In genomic region chr17:48997103-48997826, GRCh38 we compare ENCODE assay signal across 8 cellular contexts. TPM values are rescaled to one million over a fixed set of nuclear protein-coding genes. Genes with fewer than 3 reads are reported as not detected.
DNase-seq lines count a peak whose midpoint lies in the region; ATAC-seq and TF ChIP-seq lines count a peak whose summit lies in the region.

Gene IGF2BP1, plus strand, starts transcription at chr17:48997385. Its CDS starts 361 bp downstream, at chr17:48997746.

- peak within 1 kb of the TSS; percentile 100 for H3K27ac ChIP-seq in HEK293 (ENCODE audit: extremely low read depth, low read depth, low read length)
- no peak within 1 kb of the TSS for H3K27ac ChIP-seq in breast epithelium

- intact Hi-C loops in breast epithelium (cut with DNase I; ENCODE audit: low total_unique reads): no loop called here

- H3K4me1 ChIP-seq in HEK293 (ENCODE audit: control insufficient read depth, insufficient read depth, low read length): peaks cover 27% of the 10 kb centered on the region
- peaks cover 0 to 4% of the 10 kb centered on the region in 2 donors for H3K4me1 ChIP-seq in breast epithelium

- POLR2A ChIA-PET in HEK293 (lab: Yijun Ruan, JAX): interaction anchor here (0.7 to 5.6 kb wide), 21 partner anchors 10 to 410 kb away, joined by 3 to 47 read pairs (median 10); partner anchors contain the start of genes ATP5MC1, SNF8, TTLL6 and UBE2Z

- no peak for TF ChIP-seq CTCF in AG09309 (IDR thresholded peaks at IDR 0.05; ENCODE audit: control insufficient read depth, insufficient read depth, low read depth, low read length, missing control alignments)
- TF ChIP-seq CTCF in HEK293 (tag by site-specific recombination; IDR thresholded peaks at IDR 0.05): no peak
- TF ChIP-seq CTCF in breast epithelium (IDR thresholded peaks at IDR 0.05): no peak

- H3K4me3 ChIP-seq in AG09309 (ENCODE audit: control insufficient read depth, low read depth, low read length) (peak within 1 kb of the TSS; percentile 38), HEK293 (ENCODE audit: low read depth, low read length) (peak within 1 kb of the TSS; percentile 64), breast epithelium (peak within 1 kb of the TSS in 1 of 3 donors; percentile 50)

- TF ChIP-seq POLR2A in breast epithelium (IDR thresholded peaks at IDR 0.05): no peak

- CTCF ChIA-PET in HEK293 (lab: Yijun Ruan, JAX): interaction anchor here (0.6 to 13.1 kb wide), 10 partner anchors 9 to 520 kb away, joined by 3 to 129 read pairs (median 3); partner anchors contain the start of gene UBE2Z

- no peak for DNase-seq in AG09309 (ENCODE audit: low read depth)
- peak; percentile 28 to 40 for DNase-seq in activated CD4-positive, alpha-beta T cell treated with anti-CD3 and anti-CD28 coated beads, Interleukin-2, amount 50 U/mL, for 48 hours
- no peak for DNase-seq in glomerular endothelial cell (ENCODE audit: extremely low read depth, low read depth, low spot score)
- DNase-seq in stimulated activated CD4-positive, alpha-beta T cell treated with anti-CD3 and anti-CD28 coated beads, Interleukin-4, amount 100 ng/mL, for 24 hours: peak; percentile 15
- no peak for DNase-seq in DMS53 (lab: John Stamatoyannopoulos, UW)
- DNase-seq in breast epithelium (ENCODE audit: low spot score in 2 of 2): no peak

- H3K9me3 ChIP-seq in HEK293 (ENCODE audit: control insufficient read depth, insufficient read depth, low read depth, low read length) (no peaks in the 10 kb centered on the region), breast epithelium (no peaks in the 10 kb centered on the region)

- H3K36me3 ChIP-seq in HEK293 (ENCODE audit: control insufficient read depth in 2 of 2, insufficient read depth in 1 of 2, low read length in 2 of 2) (peaks cover 0 to 13% of the 10 kb centered on the region in 2 experiments; a peak in 1 of 3 replicates), breast epithelium (no peaks in the 10 kb centered on the region)

- ATAC-seq in HG03442 (IDR thresholded peaks at IDR 0.05; ENCODE audit: unreplicated experiment): no peak

- peaks cover 16 to 99% of the 10 kb centered on the region in 2 donors for H3K27me3 ChIP-seq in breast epithelium

TF ChIP-seq in HEK293, 187 proteins besides CTCF, POLR2A, EP300 and RAD21 (continues in another document):
- TF ChIP-seq KLF7 (tag by site-specific recombination; IDR thresholded peaks at IDR 0.05; ENCODE audit: borderline replicate concordance) (peak; percentile 67; the same call in 1 of the 2 replicates), ZNF664 (tag by site-specific recombination; IDR thresholded peaks at IDR 0.05) (no peak; the same call in 1 of the 2 replicates), ZNF501 (tag by site-specific recombination; IDR thresholded peaks at IDR 0.05) (peak; percentile 66; the same call in 1 of the 2 replicates), ZNF629 (tag by site-specific recombination; IDR thresholded peaks at IDR 0.05) (no peak), KLF1 (tag by site-specific recombination; IDR thresholded peaks at IDR 0.05) (peak; percentile 40; the same call in 1 of the 2 replicates), ZNF184 (tag by site-specific recombination; IDR thresholded peaks at IDR 0.05) (no peak), KLF8 (tag by site-specific recombination; IDR thresholded peaks at IDR 0.05) (peak; percentile 74; the same call in 1 of the 2 replicates), KLF10 (tag by site-specific recombination; IDR thresholded peaks at IDR 0.05) (peak; percentile 69; the same call in 1 of the 2 replicates), SP7 (tag by site-specific recombination; IDR thresholded peaks at IDR 0.05) (peak; percentile 10; the same call in 1 of the 2 replicates), ZNF16 (tag by site-specific recombination; IDR thresholded peaks at IDR 0.05; ENCODE audit: low read depth) (no peak), GLI2 (tag by site-specific recombination; IDR thresholded peaks at IDR 0.05; ENCODE audit: borderline replicate concordance, low read depth) (no peak), ZBTB20 (tag by site-specific recombination; IDR thresholded peaks at IDR 0.05) (peak; percentile 75), ZBTB8A (tag by site-specific recombination; IDR thresholded peaks at IDR 0.05) (peak; percentile 9)
- TF ChIP-seq, protein P1, sequence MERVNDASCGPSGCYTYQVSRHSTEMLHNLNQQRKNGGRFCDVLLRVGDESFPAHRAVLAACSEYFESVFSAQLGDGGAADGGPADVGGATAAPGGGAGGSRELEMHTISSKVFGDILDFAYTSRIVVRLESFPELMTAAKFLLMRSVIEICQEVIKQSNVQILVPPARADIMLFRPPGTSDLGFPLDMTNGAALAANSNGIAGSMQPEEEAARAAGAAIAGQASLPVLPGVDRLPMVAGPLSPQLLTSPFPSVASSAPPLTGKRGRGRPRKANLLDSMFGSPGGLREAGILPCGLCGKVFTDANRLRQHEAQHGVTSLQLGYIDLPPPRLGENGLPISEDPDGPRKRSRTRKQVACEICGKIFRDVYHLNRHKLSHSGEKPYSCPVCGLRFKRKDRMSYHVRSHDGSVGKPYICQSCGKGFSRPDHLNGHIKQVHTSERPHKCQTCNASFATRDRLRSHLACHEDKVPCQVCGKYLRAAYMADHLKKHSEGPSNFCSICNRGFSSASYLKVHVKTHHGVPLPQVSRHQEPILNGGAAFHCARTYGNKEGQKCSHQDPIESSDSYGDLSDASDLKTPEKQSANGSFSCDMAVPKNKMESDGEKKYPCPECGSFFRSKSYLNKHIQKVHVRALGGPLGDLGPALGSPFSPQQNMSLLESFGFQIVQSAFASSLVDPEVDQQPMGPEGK (tag by site-specific recombination; IDR thresholded peaks at IDR 0.05): peak; percentile 91
- TF ChIP-seq, protein P2, sequence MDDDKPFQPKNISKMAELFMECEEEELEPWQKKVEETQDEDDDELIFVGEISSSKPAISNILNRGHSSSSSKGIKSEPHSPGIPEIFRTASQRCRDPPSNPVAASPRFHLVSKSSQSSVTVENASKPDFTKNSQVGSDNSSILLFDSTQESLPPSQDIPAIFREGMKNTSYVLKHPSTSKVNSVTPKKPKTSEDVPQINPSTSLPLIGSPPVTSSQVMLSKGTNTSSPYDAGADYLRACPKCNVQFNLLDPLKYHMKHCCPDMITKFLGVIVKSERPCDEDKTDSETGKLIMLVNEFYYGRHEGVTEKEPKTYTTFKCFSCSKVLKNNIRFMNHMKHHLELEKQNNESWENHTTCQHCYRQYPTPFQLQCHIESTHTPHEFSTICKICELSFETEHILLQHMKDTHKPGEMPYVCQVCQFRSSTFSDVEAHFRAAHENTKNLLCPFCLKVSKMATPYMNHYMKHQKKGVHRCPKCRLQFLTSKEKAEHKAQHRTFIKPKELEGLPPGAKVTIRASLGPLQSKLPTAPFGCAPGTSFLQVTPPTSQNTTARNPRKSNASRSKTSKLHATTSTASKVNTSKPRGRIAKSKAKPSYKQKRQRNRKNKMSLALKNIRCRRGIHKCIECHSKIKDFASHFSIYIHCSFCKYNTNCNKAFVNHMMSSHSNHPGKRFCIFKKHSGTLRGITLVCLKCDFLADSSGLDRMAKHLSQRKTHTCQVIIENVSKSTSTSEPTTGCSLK (tag by site-specific recombination; IDR thresholded peaks at IDR 0.05): no peak
- TF ChIP-seq, protein P3, sequence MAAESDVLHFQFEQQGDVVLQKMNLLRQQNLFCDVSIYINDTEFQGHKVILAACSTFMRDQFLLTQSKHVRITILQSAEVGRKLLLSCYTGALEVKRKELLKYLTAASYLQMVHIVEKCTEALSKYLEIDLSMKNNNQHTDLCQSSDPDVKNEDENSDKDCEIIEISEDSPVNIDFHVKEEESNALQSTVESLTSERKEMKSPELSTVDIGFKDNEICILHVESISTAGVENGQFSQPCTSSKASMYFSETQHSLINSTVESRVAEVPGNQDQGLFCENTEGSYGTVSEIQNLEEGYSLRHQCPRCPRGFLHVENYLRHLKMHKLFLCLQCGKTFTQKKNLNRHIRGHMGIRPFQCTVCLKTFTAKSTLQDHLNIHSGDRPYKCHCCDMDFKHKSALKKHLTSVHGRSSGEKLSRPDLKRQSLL (tag by site-specific recombination; IDR thresholded peaks at IDR 0.05): no peak
- TF ChIP-seq, protein P4, sequence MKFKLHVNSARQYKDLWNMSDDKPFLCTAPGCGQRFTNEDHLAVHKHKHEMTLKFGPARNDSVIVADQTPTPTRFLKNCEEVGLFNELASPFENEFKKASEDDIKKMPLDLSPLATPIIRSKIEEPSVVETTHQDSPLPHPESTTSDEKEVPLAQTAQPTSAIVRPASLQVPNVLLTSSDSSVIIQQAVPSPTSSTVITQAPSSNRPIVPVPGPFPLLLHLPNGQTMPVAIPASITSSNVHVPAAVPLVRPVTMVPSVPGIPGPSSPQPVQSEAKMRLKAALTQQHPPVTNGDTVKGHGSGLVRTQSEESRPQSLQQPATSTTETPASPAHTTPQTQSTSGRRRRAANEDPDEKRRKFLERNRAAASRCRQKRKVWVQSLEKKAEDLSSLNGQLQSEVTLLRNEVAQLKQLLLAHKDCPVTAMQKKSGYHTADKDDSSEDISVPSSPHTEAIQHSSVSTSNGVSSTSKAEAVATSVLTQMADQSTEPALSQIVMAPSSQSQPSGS (tag by site-specific recombination; IDR thresholded peaks at IDR 0.05; ENCODE audit: low read depth): no peak
- TF ChIP-seq, protein P5, sequence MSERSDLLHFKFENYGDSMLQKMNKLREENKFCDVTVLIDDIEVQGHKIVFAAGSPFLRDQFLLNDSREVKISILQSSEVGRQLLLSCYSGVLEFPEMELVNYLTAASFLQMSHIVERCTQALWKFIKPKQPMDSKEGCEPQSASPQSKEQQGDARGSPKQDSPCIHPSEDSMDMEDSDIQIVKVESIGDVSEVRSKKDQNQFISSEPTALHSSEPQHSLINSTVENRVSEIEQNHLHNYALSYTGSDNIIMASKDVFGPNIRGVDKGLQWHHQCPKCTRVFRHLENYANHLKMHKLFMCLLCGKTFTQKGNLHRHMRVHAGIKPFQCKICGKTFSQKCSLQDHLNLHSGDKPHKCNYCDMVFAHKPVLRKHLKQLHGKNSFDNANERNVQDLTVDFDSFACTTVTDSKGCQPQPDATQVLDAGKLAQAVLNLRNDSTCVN (tag by site-specific recombination; optimal IDR thresholded peaks at IDR 0.05): peak; percentile 93

RNA-seq across cellular contexts. Expression of gene IGF2BP1, which starts in this region (rescaled TPM):
- total RNA-seq in glomerular endothelial cell: 15.6 and 21.9 TPM in 2 replicates
- total RNA-seq in breast epithelium: not detected

Comparison
In these comparisons a context has a peak if more than half of its experiments do, and no peak if none do; other contexts are left out.
1. RNA of gene IGF2BP1 (total RNA-seq): 15.6 to 21.9 TPM in glomerular endothelial cell; not detected in breast epithelium; every median in the first group is over 10 times any median in the second.
2. DNase-seq: peak in activated CD4-positive, alpha-beta T cell treated with anti-CD3 and anti-CD28 coated beads, Interleukin-2, amount 50 U/mL, for 48 hours (2 of 2) and stimulated activated CD4-positive, alpha-beta T cell treated with anti-CD3 and anti-CD28 coated beads, Interleukin-4, amount 100 ng/mL, for 24 hours (single experiment); none in AG09309 (single experiment), glomerular endothelial cell (single experiment), DMS53 (single experiment) and breast epithelium (0 of 2).